1 cellular context compared by ENCODE assay signal in the genomic region with DNA sequence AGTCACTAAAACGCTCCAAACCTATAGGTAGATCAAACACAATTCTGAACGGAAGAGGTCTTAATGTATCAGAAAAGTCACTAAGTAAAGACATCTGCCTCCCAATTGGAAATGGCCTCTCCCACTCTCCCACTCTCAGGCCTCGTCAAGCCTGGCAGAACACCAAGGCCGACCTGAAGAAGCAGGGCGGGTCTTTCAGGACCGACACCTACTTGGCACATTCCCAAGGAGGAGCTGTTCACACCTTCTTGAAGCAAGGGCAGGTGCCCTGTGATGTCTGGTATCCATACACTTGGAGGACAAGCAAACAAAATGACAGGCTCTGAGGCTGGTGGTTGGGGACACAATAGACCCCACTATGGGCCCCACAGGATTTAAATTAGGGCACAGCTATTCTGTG.
TF ChIP-seq lines count a peak whose summit lies in the region.

No MANE protein-coding gene starts in this region.

TF ChIP-seq in WTC11, 78 proteins besides CTCF, POLR2A, EP300 and RAD21 (continued from another document):
- TF ChIP-seq, protein P1, sequence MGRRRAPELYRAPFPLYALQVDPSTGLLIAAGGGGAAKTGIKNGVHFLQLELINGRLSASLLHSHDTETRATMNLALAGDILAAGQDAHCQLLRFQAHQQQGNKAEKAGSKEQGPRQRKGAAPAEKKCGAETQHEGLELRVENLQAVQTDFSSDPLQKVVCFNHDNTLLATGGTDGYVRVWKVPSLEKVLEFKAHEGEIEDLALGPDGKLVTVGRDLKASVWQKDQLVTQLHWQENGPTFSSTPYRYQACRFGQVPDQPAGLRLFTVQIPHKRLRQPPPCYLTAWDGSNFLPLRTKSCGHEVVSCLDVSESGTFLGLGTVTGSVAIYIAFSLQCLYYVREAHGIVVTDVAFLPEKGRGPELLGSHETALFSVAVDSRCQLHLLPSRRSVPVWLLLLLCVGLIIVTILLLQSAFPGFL (CRISPR knock-in tag; IDR thresholded peaks at IDR 0.05; ENCODE audit: borderline replicate concordance), result no peak
- no peak for TF ChIP-seq ZNF138 (CRISPR knock-in tag; conservative IDR thresholded peaks at IDR 0.05)
